ENCODE assay signal across 8 cellular contexts in genomic region chr6:32153835-32154513, GRCh38. TPM values are rescaled to one million over a fixed set of nuclear protein-coding genes. Genes with fewer than 3 reads are reported as not detected.
DNase-seq lines count a peak whose midpoint lies in the region; ATAC-seq and FAIRE-seq lines count a peak whose summit lies in the region.

Gene PPT2, plus strand, starts transcription at chr6:32154141. Its CDS starts 454 bp downstream, at chr6:32154595.

- FAIRE-seq in RCC 7860 (lab: Jason Lieb, UNC), result no peak

- H3K9me3 Mint-ChIP-seq in activated T-cell treated with anti-CD3 and anti-CD28 coated beads, Interleukin-2, amount 50 U/mL, for 72 hours, result no peaks in the 10 kb centered on the region

- H3K4me1 Mint-ChIP-seq in activated T-cell treated with anti-CD3 and anti-CD28 coated beads, Interleukin-2, amount 50 U/mL, for 72 hours (ENCODE audit: low read depth), result peaks cover 46% of the 10 kb centered on the region

- H3K27ac ChIP-seq in muscle layer of colon (ENCODE audit: low read depth, low read length), result peak within 1 kb of the TSS; percentile 97

- H3K36me3 ChIP-seq in muscle layer of colon (ENCODE audit: insufficient read depth, low read length), result peaks cover 34% of the 10 kb centered on the region

- H3K36me3 Mint-ChIP-seq in activated T-cell treated with anti-CD3 and anti-CD28 coated beads, Interleukin-2, amount 50 U/mL, for 72 hours (ENCODE audit: insufficient read depth in 2 of 2), result peaks cover 5 to 11% of the 10 kb centered on the region in 2 donors

- peak; percentile 94 for DNase-seq in GM03348 (ENCODE audit: low spot score)
- peak; percentile 93 for DNase-seq in Jurkat, Clone E6-1 (ENCODE audit: low read depth, low spot score)
- DNase-seq in RCC 7860 (ENCODE audit: low spot score), result peak; percentile 67
- peak; percentile 78 to 81 for DNase-seq in activated T-cell treated with anti-CD3 and anti-CD28 coated beads, Interleukin-2, amount 50 U/mL, for 72 hours
- peak; percentile 90 for DNase-seq in stimulated activated CD8-positive, alpha-beta memory T cell treated with anti-CD3 and anti-CD28 coated beads, Interleukin-4, amount 100 ng/mL, for 48 hours

- peaks cover 12% of the 10 kb centered on the region for H3K27me3 Mint-ChIP-seq in activated T-cell treated with anti-CD3 and anti-CD28 coated beads, Interleukin-2, amount 50 U/mL, for 72 hours (ENCODE audit: low read depth)

- H3K4me3 Mint-ChIP-seq in activated T-cell treated with anti-CD3 and anti-CD28 coated beads, Interleukin-2, amount 50 U/mL, for 72 hours, result peak within 1 kb of the TSS; percentile 95 to 99

- H3K27ac Mint-ChIP-seq in activated T-cell treated with anti-CD3 and anti-CD28 coated beads, Interleukin-2, amount 50 U/mL, for 72 hours, result peak within 1 kb of the TSS; percentile 26

- peak within 1 kb of the TSS; percentile 75 for H3K4me3 ChIP-seq in Jurkat, Clone E6-1 (ENCODE audit: low read length)
- peak within 1 kb of the TSS; percentile 81 to 96 for H3K4me3 ChIP-seq in muscle layer of colon (ENCODE audit: low read depth in 1 of 2, low read length in 2 of 2)

- H3K9ac ChIP-seq in muscle layer of colon (ENCODE audit: low read length), result peak within 1 kb of the TSS; percentile 77

- H3K9me3 ChIP-seq in muscle layer of colon (ENCODE audit: low read length), result no peaks in the 10 kb centered on the region

- ATAC-seq in activated T-cell treated with anti-CD3 and anti-CD28 coated beads, Interleukin-2, amount 50 U/mL, for 72 hours (replicated peaks in 1 of 2), result peak; percentile 72 to 78
- ATAC-seq in esophagus mucosa, result peak; percentile 68
- ATAC-seq in GM21619 (IDR thresholded peaks at IDR 0.05; ENCODE audit: unreplicated experiment), result no peak

- H3K27me3 ChIP-seq in muscle layer of colon (ENCODE audit: control insufficient read depth in 1 of 2, insufficient read depth in 2 of 2, low read length in 2 of 2), result no peaks in the 10 kb centered on the region

- peaks cover 36% of the 10 kb centered on the region for H3K4me1 ChIP-seq in muscle layer of colon (ENCODE audit: insufficient read depth, low read length)

RNA-seq across cellular contexts. Expression of gene PPT2, which starts in this region (rescaled TPM):
- polyA plus RNA-seq in Jurkat, Clone E6-1 (2012; ENCODE audit: insufficient read depth, insufficient read length), result 27.3 TPM
- total RNA-seq in activated T-cell treated with anti-CD3 and anti-CD28 coated beads, Interleukin-2, amount 50 U/mL, for 72 hours, result 10 to 100 TPM; 17.9 to 18.2 TPM
- total RNA-seq in esophagus mucosa, result 18.1 TPM
